1 cellular context compared by ENCODE assay signal in the genomic region with DNA sequence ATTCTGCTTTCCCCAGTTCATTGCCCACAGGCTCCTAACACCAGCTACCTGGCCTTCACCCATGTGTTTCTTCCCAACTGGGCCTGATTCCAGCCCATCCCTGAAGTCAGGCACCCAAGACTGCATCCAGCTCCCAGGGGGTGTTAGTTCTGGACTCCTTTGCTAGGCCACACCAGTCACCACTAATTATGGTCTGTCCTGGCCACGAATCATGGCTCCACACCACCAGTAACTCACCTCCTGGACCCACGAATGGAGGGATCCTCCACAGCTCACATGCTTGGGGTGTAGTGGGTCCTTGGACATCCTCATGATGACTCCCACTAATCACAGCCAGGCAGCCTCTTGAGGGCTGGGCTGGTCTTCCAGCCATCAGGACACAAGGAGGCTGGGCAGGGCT.
TF ChIP-seq lines count a peak whose summit lies in the region.

No MANE protein-coding gene starts in this region.

TF ChIP-seq in H1, 55 proteins besides CTCF, POLR2A, EP300 and RAD21:
- no peak for TF ChIP-seq CBX5 (IDR thresholded peaks at IDR 0.05; ENCODE audit: low read depth, low read length)
- TF ChIP-seq SIX5 (IDR thresholded peaks at IDR 0.05; ENCODE audit: low read depth, low read length), result no peak
- TF ChIP-seq, protein P1, sequence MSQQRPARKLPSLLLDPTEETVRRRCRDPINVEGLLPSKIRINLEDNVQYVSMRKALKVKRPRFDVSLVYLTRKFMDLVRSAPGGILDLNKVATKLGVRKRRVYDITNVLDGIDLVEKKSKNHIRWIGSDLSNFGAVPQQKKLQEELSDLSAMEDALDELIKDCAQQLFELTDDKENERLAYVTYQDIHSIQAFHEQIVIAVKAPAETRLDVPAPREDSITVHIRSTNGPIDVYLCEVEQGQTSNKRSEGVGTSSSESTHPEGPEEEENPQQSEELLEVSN (IDR thresholded peaks at IDR 0.05), result no peak
- TF ChIP-seq TCF12 (IDR thresholded peaks at IDR 0.05; ENCODE audit: low read depth, low read length), result no peak
